19 cellular contexts compared by ENCODE assay signal in the genomic region with DNA sequence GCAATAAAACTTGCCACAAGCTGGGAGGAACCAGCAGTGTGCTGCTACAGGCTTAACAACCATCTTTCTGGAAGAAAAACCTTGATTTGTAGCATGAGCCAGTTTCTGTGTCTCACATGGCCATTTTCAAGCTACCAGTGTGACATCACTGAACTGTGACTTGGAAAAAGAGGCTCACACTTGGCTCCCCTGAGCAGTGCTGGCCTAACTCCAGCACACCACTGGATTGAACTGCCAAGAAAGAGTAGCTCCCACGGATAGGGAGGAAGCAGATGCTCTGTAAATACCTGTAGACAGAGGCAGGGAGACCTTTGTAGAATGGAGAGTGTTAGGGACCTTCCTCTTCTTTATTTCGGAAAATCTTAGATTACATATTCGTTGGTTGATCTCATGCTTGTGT.
DNase-seq lines count a peak whose midpoint lies in the region; ATAC-seq lines count a peak whose summit lies in the region.
"Had no signal": no experiment of that assay in that cellular context is flagged by ENCODE, and none has a peak within 500 bp of the region (broad histone marks: within the 10 kb centered on the region; RNA-seq: fewer than 3 reads in every experiment).

No MANE protein-coding gene starts in this region.

- H3K4me1 Mint-ChIP-seq in T-cell: no peaks in the 10 kb centered on the region
- H3K4me1 Mint-ChIP-seq: activated naive CD4-positive, alpha-beta T cell treated with anti-CD3 and anti-CD28 coated beads, Interleukin-2, amount 50 U/mL, for 24 hours; central memory CD8-positive, alpha-beta T cell; nephron progenitor cell had no signal

- peaks cover 14 to 16% (median 15%) of the 10 kb centered on the region in 3 donors for H3K9me3 Mint-ChIP-seq in T-cell

- DNase-seq in Ammon's horn (ENCODE audit: low spot score) (peak; percentile 31), H4 (ENCODE audit: low spot score) (peak; percentile 9), cerebellar nuclear complex (lab: John Stamatoyannopoulos, UW) (peak; percentile 13 to 76), left kidney (ENCODE audit: low read depth, low spot score) (peak; percentile 1), NCI-H1105 treated with DMSO at 0.1 percent for 48 hours (lab: John Stamatoyannopoulos, UW) (no peak), T-cell (no peak), CD1c-positive myeloid dendritic cell (ENCODE audit: extremely low spot score) (no peak)
- DNase-seq: activated CD4-positive, alpha-beta T cell treated with anti-CD3 and anti-CD28 coated beads, Interleukin-2, amount 50 U/mL, for 1 hour; NCI-H1105; NCI-H774; nephron progenitor cell; right lobe of liver; stimulated activated CD4-positive, alpha-beta T cell treated with anti-CD3 and anti-CD28 coated beads, Interleukin-12 subunit alpha, Interleukin-12 subunit beta, amount 100 ng/mL, for 4 hours; stimulated activated CD4-positive, alpha-beta T cell treated with anti-CD3 and anti-CD28 coated beads, Interleukin-4, amount 100 ng/mL, for 24 hours; stimulated activated naive CD4-positive, alpha-beta T cell treated with Interleukin-2 at 50 U/mL for 16 hours; T1000 had no signal

- no peaks in the 10 kb centered on the region for H3K36me3 Mint-ChIP-seq in T-cell
- H3K36me3 Mint-ChIP-seq: activated naive CD4-positive, alpha-beta T cell treated with anti-CD3 and anti-CD28 coated beads, Interleukin-2, amount 50 U/mL, for 24 hours had no signal

- H3K27ac Mint-ChIP-seq in T-cell: no peak overlapping the region
- H3K27ac Mint-ChIP-seq: activated naive CD4-positive, alpha-beta T cell treated with anti-CD3 and anti-CD28 coated beads, Interleukin-2, amount 50 U/mL, for 24 hours; nephron progenitor cell had no signal

- H3K27me3 Mint-ChIP-seq in T-cell: no peaks in the 10 kb centered on the region
- H3K27me3 Mint-ChIP-seq: activated naive CD4-positive, alpha-beta T cell treated with anti-CD3 and anti-CD28 coated beads, Interleukin-2, amount 50 U/mL, for 24 hours; central memory CD8-positive, alpha-beta T cell had no signal

- CTCF ChIA-PET in T-cell (lab: Charles Lee): interaction anchor here in 1 of 2 donors (0.6 kb wide), 1 partner anchor 1567 kb away, joined by 3 read pairs; no protein-coding TSS in a partner anchor

- no peak overlapping the region for H3K4me3 Mint-ChIP-seq in T-cell
- H3K4me3 Mint-ChIP-seq: activated naive CD4-positive, alpha-beta T cell treated with anti-CD3 and anti-CD28 coated beads, Interleukin-2, amount 50 U/mL, for 24 hours; central memory CD8-positive, alpha-beta T cell; nephron progenitor cell had no signal

- ATAC-seq in T-cell (replicated peaks in 1 of 4): no peak
- ATAC-seq in HG02840 (IDR thresholded peaks at IDR 0.05; ENCODE audit: low FRiP score, unreplicated experiment): no peak
- ATAC-seq: right lobe of liver had no signal

- POLR2A ChIA-PET in T-cell (lab: Charles Lee): no interaction called here

Comparison
In these comparisons a context has a peak if more than half of its experiments do, and no peak if none do; other contexts are left out.
1. DNase-seq: peak in Ammon's horn (single experiment), H4 (single experiment), cerebellar nuclear complex (2 of 2) and left kidney (single experiment); none in NCI-H1105 treated with DMSO at 0.1 percent for 48 hours (single experiment), T-cell (0 of 34) and CD1c-positive myeloid dendritic cell (single experiment).